Comparison of ENCODE assay signal across 17 cellular contexts in genomic region chr6:140366991-140367390, GRCh38.
DNase-seq lines count a peak whose midpoint lies in the region; ATAC-seq and TF ChIP-seq lines count a peak whose summit lies in the region.
"Had no signal": no experiment of that assay in that cellular context is flagged by ENCODE, and none has a peak within 500 bp of the region (broad histone marks: within the 10 kb centered on the region; RNA-seq: fewer than 3 reads in every experiment).

No MANE protein-coding gene starts in this region.

- H2AFZ ChIP-seq in PC-3 (ENCODE audit: low read length) (no peak overlapping the region), mammary epithelial cell (ENCODE audit: low read depth, low read length) (no peak overlapping the region)

- no peaks in the 10 kb centered on the region for H3K36me3 Mint-ChIP-seq in activated naive CD4-positive, alpha-beta T cell treated with anti-CD3 and anti-CD28 coated beads for 36 hours (ENCODE audit: low read depth)

- H3K4me2 ChIP-seq in PC-3 (ENCODE audit: low read length) = peak overlapping the region; percentile 42
- no peak overlapping the region for H3K4me2 ChIP-seq in mammary epithelial cell (ENCODE audit: insufficient read depth, low read depth, low read length)

- POLR2A ChIA-PET in PC-3 (lab: Charles Lee; ENCODE audit: unreplicated experiment) = no interaction called here

- H3K27me3 ChIP-seq in PC-3 (ENCODE audit: low read length) (no peaks in the 10 kb centered on the region), mammary epithelial cell (ENCODE audit: insufficient read depth, low read length) (no peaks in the 10 kb centered on the region)

- no peaks in the 10 kb centered on the region for H4K20me1 ChIP-seq in PC-3 (ENCODE audit: low read length)
- no peaks in the 10 kb centered on the region for H4K20me1 ChIP-seq in mammary epithelial cell (ENCODE audit: insufficient read depth, low read length)

- CTCF ChIA-PET in PC-3 (lab: Charles Lee) (no interaction called here), mammary epithelial cell (lab: Charles Lee; ENCODE audit: low non-redundant PET) (no interaction called here)
- CTCF ChIA-PET in activated naive CD4-positive, alpha-beta T cell treated with anti-CD3 and anti-CD28 coated beads for 36 hours (lab: Charles Lee) = no interaction called here

- DNase-seq in EL (peak; percentile 92), PC-3 (peak; percentile 86), mammary epithelial cell (peak; percentile 91), kidney tubule cell (ENCODE audit: low spot score) (peak; percentile 90)
- no peak for DNase-seq in activated effector memory CD4-positive, alpha-beta T cell treated with Interleukin-2 at 50 U/mL for 16 hours
- no peak for DNase-seq in activated naive CD4-positive, alpha-beta T cell treated with anti-CD3 and anti-CD28 coated beads for 36 hours
- DNase-seq: activated CD4-positive, alpha-beta T cell treated with anti-CD3 and anti-CD28 coated beads for 36 hours; activated T-cell treated with anti-CD3 and anti-CD28 coated beads, Interleukin-2, amount 50 U/mL, for 4 hours; anterior cingulate cortex; NCI-H1930; NCI-H69; nucleus accumbens; substantia nigra had no signal

- no peak overlapping the region for H3K4me3 Mint-ChIP-seq in activated naive CD4-positive, alpha-beta T cell treated with anti-CD3 and anti-CD28 coated beads for 36 hours
- H3K4me3 Mint-ChIP-seq: activated CD4-positive, alpha-beta T cell treated with anti-CD3 and anti-CD28 coated beads for 36 hours; activated T-cell treated with anti-CD3 and anti-CD28 coated beads, Interleukin-2, amount 50 U/mL, for 4 hours; B cell had no signal

- H3K79me2 ChIP-seq in PC-3 (ENCODE audit: low read length) (no peaks in the 10 kb centered on the region), mammary epithelial cell (ENCODE audit: insufficient read depth, low read length) (no peaks in the 10 kb centered on the region)

- no peak overlapping the region for H3K9ac ChIP-seq in PC-3 (ENCODE audit: low read length)
- H3K9ac ChIP-seq in mammary epithelial cell (ENCODE audit: insufficient read depth, low read length) = no peak overlapping the region

- H3K27ac Mint-ChIP-seq in activated naive CD4-positive, alpha-beta T cell treated with anti-CD3 and anti-CD28 coated beads for 36 hours = no peak overlapping the region
- H3K27ac Mint-ChIP-seq: activated CD4-positive, alpha-beta T cell treated with anti-CD3 and anti-CD28 coated beads for 36 hours; B cell had no signal

- intact Hi-C loops in PC-3 (cut with micrococcal nuclease) = no loop called here
- intact Hi-C loops in mammary epithelial cell (cut with micrococcal nuclease) = no loop called here
- intact Hi-C loops in activated naive CD4-positive, alpha-beta T cell treated with anti-CD3 and anti-CD28 coated beads for 36 hours (cut with micrococcal nuclease) = no loop called here

- H3F3A ChIP-seq in PC-3 (ENCODE audit: low read length, unreplicated experiment) = no peaks in the 10 kb centered on the region

- TF ChIP-seq CTCF in PC-3 (conservative IDR thresholded peaks at IDR 0.05; ENCODE audit: low read depth, low read length) = no peak
- TF ChIP-seq CTCF in mammary epithelial cell (conservative IDR thresholded peaks at IDR 0.05 in 1 of 2, IDR thresholded peaks at IDR 0.05 in 1 of 2; ENCODE audit: extremely low read depth in 1 of 2, insufficient read depth in 1 of 2, low read depth in 1 of 2, low read length in 2 of 2) = no peak

- ATAC-seq in PC-3 (peak; percentile 93), GM21786 (IDR thresholded peaks at IDR 0.05; ENCODE audit: unreplicated experiment) (no peak), HG03095 (IDR thresholded peaks at IDR 0.05; ENCODE audit: unreplicated experiment) (no peak)
- ATAC-seq: activated CD4-positive, alpha-beta T cell treated with anti-CD3 and anti-CD28 coated beads for 36 hours; activated T-cell treated with anti-CD3 and anti-CD28 coated beads, Interleukin-2, amount 50 U/mL, for 4 hours had no signal

- BruUV-seq in PC-3 (replicated peaks; lab: Mats Ljungman, UMichigan) (no TSS peak), mammary epithelial cell (replicated peaks; lab: Mats Ljungman, UMichigan) (no TSS peak)

- peaks cover 8% of the 10 kb centered on the region for H3K9me3 Mint-ChIP-seq in activated naive CD4-positive, alpha-beta T cell treated with anti-CD3 and anti-CD28 coated beads for 36 hours

- H3K4me1 ChIP-seq in PC-3 (ENCODE audit: insufficient read depth, low read length) (peaks cover 13% of the 10 kb centered on the region), mammary epithelial cell (ENCODE audit: insufficient read depth, low read length) (peaks cover 5% of the 10 kb centered on the region)

- H3K9me2 ChIP-seq in PC-3 (replicated peaks; ENCODE audit: low read length) = no peaks in the 10 kb centered on the region

- dilution Hi-C loops in mammary epithelial cell (cut with HindIII; ENCODE audit: low sequenced_read_pairs) = no loop called here

- in situ Hi-C loops in mammary epithelial cell (cut with MboI; ENCODE audit: low sequenced_read_pairs in 2 of 2) = no loop called here

- peaks cover 2% of the 10 kb centered on the region for H3K27me3 Mint-ChIP-seq in activated naive CD4-positive, alpha-beta T cell treated with anti-CD3 and anti-CD28 coated beads for 36 hours (ENCODE audit: low read depth)
- H3K27me3 Mint-ChIP-seq: activated CD4-positive, alpha-beta T cell treated with anti-CD3 and anti-CD28 coated beads for 36 hours; B cell had no signal

- H3K9me3 ChIP-seq in PC-3 (ENCODE audit: low read length) (no peaks in the 10 kb centered on the region), mammary epithelial cell (replicated peaks; ENCODE audit: insufficient read depth, low read length) (peaks cover 10% of the 10 kb centered on the region)

- H3K4me1 Mint-ChIP-seq in activated naive CD4-positive, alpha-beta T cell treated with anti-CD3 and anti-CD28 coated beads for 36 hours (ENCODE audit: low read depth) = no peaks in the 10 kb centered on the region
- H3K4me1 Mint-ChIP-seq: activated CD4-positive, alpha-beta T cell treated with anti-CD3 and anti-CD28 coated beads for 36 hours; B cell had no signal

- H3K27ac ChIP-seq in PC-3 (ENCODE audit: low read length) (peak overlapping the region; percentile 34), mammary epithelial cell (ENCODE audit: insufficient read depth, low read depth, low read length) (no peak overlapping the region)
- H3K27ac ChIP-seq: HL-60 had no signal

- H3K36me3 ChIP-seq in PC-3 (ENCODE audit: low read depth, low read length) (no peaks in the 10 kb centered on the region), mammary epithelial cell (ENCODE audit: insufficient read depth, low read length) (no peaks in the 10 kb centered on the region)

- H3K4me3 ChIP-seq in PC-3 (ENCODE audit: low read length) (no peak overlapping the region), mammary epithelial cell (replicated peaks in 1 of 3; ENCODE audit: insufficient read depth in 1 of 3, low read depth in 2 of 3, low read length in 3 of 3) (no peak overlapping the region)

Comparison
In these comparisons a context has a peak if more than half of its experiments do, and no peak if none do; other contexts are left out.
1. DNase-seq: peak in EL (single experiment), PC-3 (single experiment), mammary epithelial cell (single experiment) and kidney tubule cell (single experiment); none in activated effector memory CD4-positive, alpha-beta T cell treated with Interleukin-2 at 50 U/mL for 16 hours (single experiment) and activated naive CD4-positive, alpha-beta T cell treated with anti-CD3 and anti-CD28 coated beads for 36 hours (single experiment).